1 cellular context compared by ENCODE assay signal in the genomic region with DNA sequence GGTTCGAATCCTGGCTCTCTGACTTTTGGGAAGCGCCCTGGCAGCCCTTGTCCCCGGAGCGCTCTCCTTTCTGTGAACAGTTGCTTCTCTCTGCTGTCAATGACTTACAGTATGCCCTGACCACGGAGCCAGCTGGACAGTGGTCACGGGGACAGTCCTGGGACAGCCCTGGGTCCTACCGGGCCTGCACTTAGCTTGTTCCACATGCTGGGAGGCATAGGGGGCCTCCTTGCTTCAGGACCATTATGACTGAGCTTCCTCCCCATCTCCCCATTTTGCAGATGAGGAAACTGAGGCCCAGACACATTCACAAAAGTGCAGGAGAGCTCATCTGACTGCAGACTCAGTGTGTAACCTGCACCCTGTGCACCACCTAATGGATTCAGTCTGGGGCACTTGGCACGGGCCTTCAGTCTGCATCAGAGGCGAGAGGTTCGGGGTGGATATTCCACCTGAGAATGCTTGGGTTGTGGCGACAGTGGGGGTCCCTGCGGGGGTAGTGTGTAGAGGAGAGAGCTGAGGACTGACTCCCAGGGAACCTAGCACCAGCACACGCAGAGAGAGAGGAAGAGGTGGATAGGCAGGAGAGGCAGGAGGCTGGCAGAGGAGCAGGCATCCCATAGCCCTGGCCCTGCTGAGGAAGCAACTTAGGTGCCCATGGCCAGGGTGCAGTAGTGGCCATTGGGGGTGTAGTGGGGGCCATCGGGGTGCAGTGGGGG.
TF ChIP-seq lines count a peak whose summit lies in the region.

No MANE protein-coding gene starts in this region.

TF ChIP-seq in GM23338, 12 proteins besides CTCF, POLR2A, EP300 and RAD21 (continued from another document):
- TF ChIP-seq, protein P1, sequence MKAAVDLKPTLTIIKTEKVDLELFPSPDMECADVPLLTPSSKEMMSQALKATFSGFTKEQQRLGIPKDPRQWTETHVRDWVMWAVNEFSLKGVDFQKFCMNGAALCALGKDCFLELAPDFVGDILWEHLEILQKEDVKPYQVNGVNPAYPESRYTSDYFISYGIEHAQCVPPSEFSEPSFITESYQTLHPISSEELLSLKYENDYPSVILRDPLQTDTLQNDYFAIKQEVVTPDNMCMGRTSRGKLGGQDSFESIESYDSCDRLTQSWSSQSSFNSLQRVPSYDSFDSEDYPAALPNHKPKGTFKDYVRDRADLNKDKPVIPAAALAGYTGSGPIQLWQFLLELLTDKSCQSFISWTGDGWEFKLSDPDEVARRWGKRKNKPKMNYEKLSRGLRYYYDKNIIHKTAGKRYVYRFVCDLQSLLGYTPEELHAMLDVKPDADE (IDR thresholded peaks at IDR 0.05): no peak
- TF ChIP-seq STAT1 (IDR thresholded peaks at IDR 0.05; ENCODE audit: unreplicated experiment) (no peak), ZNF331 (CRISPR knock-in tag; IDR thresholded peaks at IDR 0.05; ENCODE audit: low read depth) (no peak), JUNB (IDR thresholded peaks at IDR 0.05; ENCODE audit: unreplicated experiment) (no peak), ZNF114 (CRISPR knock-in tag; IDR thresholded peaks at IDR 0.05) (no peak)
- TF ChIP-seq, protein P2, sequence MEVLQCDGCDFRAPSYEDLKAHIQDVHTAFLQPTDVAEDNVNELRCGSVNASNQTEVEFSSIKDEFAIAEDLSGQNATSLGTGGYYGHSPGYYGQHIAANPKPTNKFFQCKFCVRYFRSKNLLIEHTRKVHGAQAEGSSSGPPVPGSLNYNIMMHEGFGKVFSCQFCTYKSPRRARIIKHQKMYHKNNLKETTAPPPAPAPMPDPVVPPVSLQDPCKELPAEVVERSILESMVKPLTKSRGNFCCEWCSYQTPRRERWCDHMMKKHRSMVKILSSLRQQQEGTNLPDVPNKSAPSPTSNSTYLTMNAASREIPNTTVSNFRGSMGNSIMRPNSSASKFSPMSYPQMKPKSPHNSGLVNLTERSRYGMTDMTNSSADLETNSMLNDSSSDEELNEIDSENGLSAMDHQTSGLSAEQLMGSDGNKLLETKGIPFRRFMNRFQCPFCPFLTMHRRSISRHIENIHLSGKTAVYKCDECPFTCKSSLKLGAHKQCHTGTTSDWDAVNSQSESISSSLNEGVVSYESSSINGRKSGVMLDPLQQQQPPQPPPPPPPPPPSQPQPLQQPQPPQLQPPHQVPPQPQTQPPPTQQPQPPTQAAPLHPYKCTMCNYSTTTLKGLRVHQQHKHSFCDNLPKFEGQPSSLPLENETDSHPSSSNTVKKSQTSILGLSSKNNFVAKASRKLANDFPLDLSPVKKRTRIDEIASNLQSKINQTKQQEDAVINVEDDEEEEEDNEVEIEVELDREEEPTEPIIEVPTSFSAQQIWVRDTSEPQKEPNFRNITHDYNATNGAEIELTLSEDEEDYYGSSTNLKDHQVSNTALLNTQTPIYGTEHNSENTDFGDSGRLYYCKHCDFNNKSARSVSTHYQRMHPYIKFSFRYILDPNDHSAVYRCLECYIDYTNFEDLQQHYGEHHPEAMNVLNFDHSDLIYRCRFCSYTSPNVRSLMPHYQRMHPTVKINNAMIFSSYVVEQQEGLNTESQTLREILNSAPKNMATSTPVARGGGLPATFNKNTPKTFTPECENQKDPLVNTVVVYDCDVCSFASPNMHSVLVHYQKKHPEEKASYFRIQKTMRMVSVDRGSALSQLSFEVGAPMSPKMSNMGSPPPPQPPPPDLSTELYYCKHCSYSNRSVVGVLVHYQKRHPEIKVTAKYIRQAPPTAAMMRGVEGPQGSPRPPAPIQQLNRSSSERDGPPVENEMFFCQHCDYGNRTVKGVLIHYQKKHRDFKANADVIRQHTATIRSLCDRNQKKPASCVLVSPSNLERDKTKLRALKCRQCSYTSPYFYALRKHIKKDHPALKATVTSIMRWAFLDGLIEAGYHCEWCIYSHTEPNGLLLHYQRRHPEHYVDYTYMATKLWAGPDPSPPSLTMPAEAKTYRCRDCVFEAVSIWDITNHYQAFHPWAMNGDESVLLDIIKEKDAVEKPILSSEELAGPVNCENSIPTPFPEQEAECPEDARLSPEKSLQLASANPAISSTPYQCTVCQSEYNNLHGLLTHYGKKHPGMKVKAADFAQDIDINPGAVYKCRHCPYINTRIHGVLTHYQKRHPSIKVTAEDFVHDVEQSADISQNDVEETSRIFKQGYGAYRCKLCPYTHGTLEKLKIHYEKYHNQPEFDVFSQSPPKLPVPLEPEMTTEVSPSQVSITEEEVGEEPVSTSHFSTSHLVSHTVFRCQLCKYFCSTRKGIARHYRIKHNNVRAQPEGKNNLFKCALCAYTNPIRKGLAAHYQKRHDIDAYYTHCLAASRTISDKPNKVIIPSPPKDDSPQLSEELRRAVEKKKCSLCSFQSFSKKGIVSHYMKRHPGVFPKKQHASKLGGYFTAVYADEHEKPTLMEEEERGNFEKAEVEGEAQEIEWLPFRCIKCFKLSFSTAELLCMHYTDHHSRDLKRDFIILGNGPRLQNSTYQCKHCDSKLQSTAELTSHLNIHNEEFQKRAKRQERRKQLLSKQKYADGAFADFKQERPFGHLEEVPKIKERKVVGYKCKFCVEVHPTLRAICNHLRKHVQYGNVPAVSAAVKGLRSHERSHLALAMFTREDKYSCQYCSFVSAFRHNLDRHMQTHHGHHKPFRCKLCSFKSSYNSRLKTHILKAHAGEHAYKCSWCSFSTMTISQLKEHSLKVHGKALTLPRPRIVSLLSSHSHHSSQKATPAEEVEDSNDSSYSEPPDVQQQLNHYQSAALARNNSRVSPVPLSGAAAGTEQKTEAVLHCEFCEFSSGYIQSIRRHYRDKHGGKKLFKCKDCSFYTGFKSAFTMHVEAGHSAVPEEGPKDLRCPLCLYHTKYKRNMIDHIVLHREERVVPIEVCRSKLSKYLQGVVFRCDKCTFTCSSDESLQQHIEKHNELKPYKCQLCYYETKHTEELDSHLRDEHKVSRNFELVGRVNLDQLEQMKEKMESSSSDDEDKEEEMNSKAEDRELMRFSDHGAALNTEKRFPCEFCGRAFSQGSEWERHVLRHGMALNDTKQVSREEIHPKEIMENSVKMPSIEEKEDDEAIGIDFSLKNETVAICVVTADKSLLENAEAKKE (CRISPR knock-in tag; IDR thresholded peaks at IDR 0.05): no peak
